8 cellular contexts compared by ENCODE assay signal in genomic region chr1:245310605-245311531, GRCh38.
DNase-seq lines count a peak whose midpoint lies in the region; ATAC-seq and TF ChIP-seq lines count a peak whose summit lies in the region.

No MANE protein-coding gene starts in this region.

- no peak overlapping the region for H4K8ac ChIP-seq in neuronal stem cell (ENCODE audit: low read depth, low read length)

- peak; percentile 77 for ATAC-seq in GM21447 (IDR thresholded peaks at IDR 0.05; ENCODE audit: unreplicated experiment)

- DNase-seq in EH (ENCODE audit: low read depth) = peak; percentile 13
- peak; percentile 85 for DNase-seq in NCI-H146 (lab: John Stamatoyannopoulos, UW)
- peak; percentile 80 for DNase-seq in amniotic epithelial cell (ENCODE audit: low read depth)
- peak; percentile 36 for DNase-seq in neuronal stem cell (ENCODE audit: low spot score)
- DNase-seq in RWPE1 (ENCODE audit: low spot score) = no peak
- DNase-seq in ACHN = no peak
- no peak for DNase-seq in activated CD8-positive, alpha-beta memory T cell treated with anti-CD3 and anti-CD28 coated beads for 24 hours

- CTCF ChIA-PET in RWPE1 (lab: Yijun Ruan, JAX) = interaction anchor here (0.6 kb wide), 2 partner anchors 20 to 249 kb away, joined by 3 read pairs; no protein-coding TSS in a partner anchor

- no peak overlapping the region for H2BK5ac ChIP-seq in neuronal stem cell (ENCODE audit: low read length)

- H3K27ac ChIP-seq in neuronal stem cell (replicated peaks; ENCODE audit: low read length) = no peak overlapping the region
- H3K27ac ChIP-seq in RWPE1 = no peak overlapping the region

- H3K23ac ChIP-seq in neuronal stem cell (ENCODE audit: low read depth, low read length, poor library complexity) = no peak overlapping the region

- no peaks in the 10 kb centered on the region for H3K79me1 ChIP-seq in neuronal stem cell (ENCODE audit: low read depth, low read length)

- no peaks in the 10 kb centered on the region for H3K27me3 ChIP-seq in neuronal stem cell (ENCODE audit: control insufficient read depth in 3 of 3, insufficient read depth in 3 of 3, low read depth in 1 of 3, low read length in 3 of 3)

- H3K4me1 ChIP-seq in neuronal stem cell (ENCODE audit: control insufficient read depth in 2 of 2, insufficient read depth in 1 of 2, low read depth in 1 of 2, low read length in 2 of 2) = peaks cover 5 to 10% of the 10 kb centered on the region in 2 donors

- H3K4me2 ChIP-seq in neuronal stem cell (ENCODE audit: insufficient read depth, low read length, poor library complexity, severe bottlenecking) = peak overlapping the region; percentile 23

- peak overlapping the region in 1 of 2 donors; percentile 22 for H3K4me3 ChIP-seq in neuronal stem cell (ENCODE audit: low read length in 2 of 2)

- POLR2A ChIA-PET in RWPE1 (lab: Yijun Ruan, JAX; ENCODE audit: low non-redundant PET) = no interaction called here

- H2BK15ac ChIP-seq in neuronal stem cell (ENCODE audit: low read length) = no peak overlapping the region

- no peak overlapping the region for H3K9ac ChIP-seq in neuronal stem cell (ENCODE audit: low read depth, low read length, poor library complexity)

- H2AFZ ChIP-seq in neuronal stem cell (ENCODE audit: low read length) = peak overlapping the region; percentile 57

- no peaks in the 10 kb centered on the region for H3K36me3 ChIP-seq in neuronal stem cell (replicated peaks in 1 of 2; ENCODE audit: control insufficient read depth in 2 of 2, insufficient read depth in 2 of 2, low read length in 2 of 2)

- H2BK12ac ChIP-seq in neuronal stem cell (ENCODE audit: low read length) = no peak overlapping the region

- in situ Hi-C loops in ACHN (cut with HindIII; ENCODE audit: low pct_ligation_motif_present, low pct_unique_long_range_greater_than_20kb, low sequenced_read_pairs) = no loop called here

- no peak overlapping the region for H3K18ac ChIP-seq in neuronal stem cell (ENCODE audit: low read length)

- H4K91ac ChIP-seq in neuronal stem cell (ENCODE audit: low read depth, low read length, poor library complexity) = no peak overlapping the region

- H3K4ac ChIP-seq in neuronal stem cell (ENCODE audit: low read length) = no peak overlapping the region

- H2AK5ac ChIP-seq in neuronal stem cell (ENCODE audit: low read depth, low read length) = no peak overlapping the region

- no CpG with 5 or more reads among the region's 21 CpGs for WGBS in neuronal stem cell (ENCODE audit: extremely low coverage in 2 of 2, insufficient read length in 2 of 2, insufficient replicate concordance in 1 of 2), 2 donors

- no peak overlapping the region for H3K14ac ChIP-seq in neuronal stem cell (ENCODE audit: low read length)

- no peak for TF ChIP-seq CTCF in RWPE1 (conservative IDR thresholded peaks at IDR 0.05; ENCODE audit: low read depth)

- peaks cover 0 to 4% of the 10 kb centered on the region in 2 donors for H3K9me3 ChIP-seq in neuronal stem cell (replicated peaks in 1 of 2; ENCODE audit: control insufficient read depth in 2 of 2, insufficient read depth in 1 of 2, low read depth in 1 of 2, low read length in 2 of 2)

- H2BK120ac ChIP-seq in neuronal stem cell (ENCODE audit: low read depth, low read length) = no peak overlapping the region

Comparison
In these comparisons a context has a peak if more than half of its experiments do, and no peak if none do; other contexts are left out.
1. DNase-seq: peak in EH (single experiment), NCI-H146 (single experiment), amniotic epithelial cell (single experiment) and neuronal stem cell (single experiment); none in RWPE1 (single experiment), ACHN (single experiment) and activated CD8-positive, alpha-beta memory T cell treated with anti-CD3 and anti-CD28 coated beads for 24 hours (single experiment).